Comparison of ENCODE assay signal across 2 cellular contexts in the genomic region with DNA sequence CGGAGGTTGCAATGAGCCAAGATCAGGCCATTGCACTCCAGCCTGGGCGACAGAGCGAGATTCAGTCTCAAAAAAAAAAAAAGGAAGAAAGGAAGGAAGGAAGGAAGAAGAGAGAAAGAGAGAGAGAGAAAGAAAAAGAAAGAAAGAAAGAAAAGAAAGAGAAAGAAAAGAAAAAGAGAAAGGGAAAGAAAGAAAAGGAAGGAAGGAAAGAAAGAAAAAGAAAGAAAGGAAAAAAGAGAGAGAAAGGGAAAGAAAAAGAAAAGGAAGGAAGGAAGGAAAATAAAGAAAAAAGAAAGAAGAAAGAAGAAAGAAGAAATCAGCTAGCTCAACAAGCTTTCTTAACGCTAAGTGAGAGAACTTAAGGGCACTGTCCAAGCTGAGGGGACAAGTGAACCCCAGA.
TF ChIP-seq lines count a peak whose summit lies in the region.

No MANE protein-coding gene starts in this region.

TF ChIP-seq in HEK293, 187 proteins besides CTCF, POLR2A, EP300 and RAD21:
- TF ChIP-seq ZNF274 (IDR thresholded peaks at IDR 0.05; ENCODE audit: low read length) (no peak), ZNF274 (tag by site-specific recombination; IDR thresholded peaks at IDR 0.05; ENCODE audit: borderline replicate concordance) (no peak), ZNF48 (tag by site-specific recombination; IDR thresholded peaks at IDR 0.05) (no peak), ZNF132 (tag by site-specific recombination; IDR thresholded peaks at IDR 0.05; ENCODE audit: borderline replicate concordance) (no peak), ZNF280C (tag by site-specific recombination; IDR thresholded peaks at IDR 0.05) (no peak), FEZF1 (tag by site-specific recombination; IDR thresholded peaks at IDR 0.05) (no peak), ZNF654 (tag by site-specific recombination; IDR thresholded peaks at IDR 0.05; ENCODE audit: low read depth) (no peak), PRDM1 (tag by site-specific recombination; IDR thresholded peaks at IDR 0.05) (peak; percentile 98), ZNF660 (tag by site-specific recombination; IDR thresholded peaks at IDR 0.05) (no peak), ZNF366 (tag by site-specific recombination; conservative IDR thresholded peaks at IDR 0.05) (peak; percentile 96), GLIS1 (tag by site-specific recombination; IDR thresholded peaks at IDR 0.05) (no peak)
- TF ChIP-seq, protein P1, sequence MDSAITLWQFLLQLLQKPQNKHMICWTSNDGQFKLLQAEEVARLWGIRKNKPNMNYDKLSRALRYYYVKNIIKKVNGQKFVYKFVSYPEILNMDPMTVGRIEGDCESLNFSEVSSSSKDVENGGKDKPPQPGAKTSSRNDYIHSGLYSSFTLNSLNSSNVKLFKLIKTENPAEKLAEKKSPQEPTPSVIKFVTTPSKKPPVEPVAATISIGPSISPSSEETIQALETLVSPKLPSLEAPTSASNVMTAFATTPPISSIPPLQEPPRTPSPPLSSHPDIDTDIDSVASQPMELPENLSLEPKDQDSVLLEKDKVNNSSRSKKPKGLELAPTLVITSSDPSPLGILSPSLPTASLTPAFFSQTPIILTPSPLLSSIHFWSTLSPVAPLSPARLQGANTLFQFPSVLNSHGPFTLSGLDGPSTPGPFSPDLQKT (IDR thresholded peaks at IDR 0.05; ENCODE audit: borderline replicate concordance, low read depth, low read length) = no peak
- TF ChIP-seq, protein P2, sequence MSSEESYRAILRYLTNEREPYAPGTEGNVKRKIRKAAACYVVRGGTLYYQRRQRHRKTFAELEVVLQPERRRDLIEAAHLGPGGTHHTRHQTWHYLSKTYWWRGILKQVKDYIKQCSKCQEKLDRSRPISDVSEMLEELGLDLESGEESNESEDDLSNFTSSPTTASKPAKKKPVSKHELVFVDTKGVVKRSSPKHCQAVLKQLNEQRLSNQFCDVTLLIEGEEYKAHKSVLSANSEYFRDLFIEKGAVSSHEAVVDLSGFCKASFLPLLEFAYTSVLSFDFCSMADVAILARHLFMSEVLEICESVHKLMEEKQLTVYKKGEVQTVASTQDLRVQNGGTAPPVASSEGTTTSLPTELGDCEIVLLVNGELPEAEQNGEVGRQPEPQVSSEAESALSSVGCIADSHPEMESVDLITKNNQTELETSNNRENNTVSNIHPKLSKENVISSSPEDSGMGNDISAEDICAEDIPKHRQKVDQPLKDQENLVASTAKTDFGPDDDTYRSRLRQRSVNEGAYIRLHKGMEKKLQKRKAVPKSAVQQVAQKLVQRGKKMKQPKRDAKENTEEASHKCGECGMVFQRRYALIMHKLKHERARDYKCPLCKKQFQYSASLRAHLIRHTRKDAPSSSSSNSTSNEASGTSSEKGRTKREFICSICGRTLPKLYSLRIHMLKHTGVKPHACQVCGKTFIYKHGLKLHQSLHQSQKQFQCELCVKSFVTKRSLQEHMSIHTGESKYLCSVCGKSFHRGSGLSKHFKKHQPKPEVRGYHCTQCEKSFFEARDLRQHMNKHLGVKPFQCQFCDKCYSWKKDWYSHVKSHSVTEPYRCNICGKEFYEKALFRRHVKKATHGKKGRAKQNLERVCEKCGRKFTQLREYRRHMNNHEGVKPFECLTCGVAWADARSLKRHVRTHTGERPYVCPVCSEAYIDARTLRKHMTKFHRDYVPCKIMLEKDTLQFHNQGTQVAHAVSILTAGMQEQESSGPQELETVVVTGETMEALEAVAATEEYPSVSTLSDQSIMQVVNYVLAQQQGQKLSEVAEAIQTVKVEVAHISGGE (tag by site-specific recombination; conservative IDR thresholded peaks at IDR 0.05; ENCODE audit: low read depth) = no peak

TF ChIP-seq in K562, 482 proteins besides CTCF, POLR2A, EP300 and RAD21:
- TF ChIP-seq ZBTB2 (IDR thresholded peaks at IDR 0.05) (0 out of 2 replicates have a peak, but pooled peaks have one; percentile 30), E2F5 (CRISPR knock-in tag; IDR thresholded peaks at IDR 0.05) (no peak), CHCHD3 (CRISPR knock-in tag; IDR thresholded peaks at IDR 0.05) (no peak), HDAC3 (IDR thresholded peaks at IDR 0.05; ENCODE audit: borderline replicate concordance, partially characterized antibody) (no peak), FOXP1 (CRISPR knock-in tag; IDR thresholded peaks at IDR 0.05) (no peak), ZNF512 (tag; IDR thresholded peaks at IDR 0.05) (peak; percentile 95)
